22 cellular contexts compared by ENCODE assay signal in genomic region chr10:71330789-71331404, GRCh38. TPM values are rescaled to one million over a fixed set of nuclear protein-coding genes. Genes with fewer than 3 reads are reported as not detected.
DNase-seq lines count a peak whose midpoint lies in the region; ATAC-seq, FAIRE-seq and TF ChIP-seq lines count a peak whose summit lies in the region.
"Had no signal": no experiment of that assay in that cellular context is flagged by ENCODE, and none has a peak within 500 bp of the region (broad histone marks: within the 10 kb centered on the region; RNA-seq: fewer than 3 reads in every experiment).

No MANE protein-coding gene starts in this region.

- peaks cover 9% of the 10 kb centered on the region for H3K4me1 Mint-ChIP-seq in WTC11
- H3K4me1 Mint-ChIP-seq in dendritic cell treated with granulocyte-macrophage colony-stimulating factor and Interleukin-4, amounts not matched to agents 40 ng/mL and 50 ng/mL, for 4 days (ENCODE audit: low read depth) = peaks cover 73% of the 10 kb centered on the region
- H3K4me1 Mint-ChIP-seq in stimulated activated memory B cell treated with anti-CD40 and anti-IgM and Interleukin-4, amounts not matched to agents 10 μg/mL and 1 μg/mL and 100 μg/mL, for 72 hours = peaks cover 42% of the 10 kb centered on the region

- intact Hi-C loops in dendritic cell treated with granulocyte-macrophage colony-stimulating factor and Interleukin-4, amounts not matched to agents 40 ng/mL and 50 ng/mL, for 4 days (cut with micrococcal nuclease) = no loop called here

- H3K4me3 Mint-ChIP-seq in WTC11 = no peak overlapping the region
- H3K4me3 Mint-ChIP-seq in dendritic cell treated with granulocyte-macrophage colony-stimulating factor and Interleukin-4, amounts not matched to agents 40 ng/mL and 50 ng/mL, for 4 days = no peak overlapping the region
- no peak overlapping the region for H3K4me3 Mint-ChIP-seq in stimulated activated memory B cell treated with anti-CD40 and anti-IgM and Interleukin-4, amounts not matched to agents 10 μg/mL and 1 μg/mL and 100 μg/mL, for 72 hours
- H3K4me3 Mint-ChIP-seq: CD14-positive monocyte; CD4-positive, alpha-beta T cell; CD8-positive, alpha-beta memory T cell; HFFc6 had no signal

- DNase-seq in GM12891 (ENCODE audit: insufficient read length, low spot score) (no peak), WTC11 (ENCODE audit: low spot score) (no peak), COLO829 (ENCODE audit: low spot score) (no peak)
- DNase-seq: 8988T; ACHN; AML-193; BE2C; Calu3; CD4-positive, alpha-beta T cell; CD8-positive, alpha-beta memory T cell; DMS53; GF-D8; GOT3; HFFc6 had no signal

- no peak overlapping the region for H3K27ac Mint-ChIP-seq in WTC11
- peak overlapping the region; percentile 2 for H3K27ac Mint-ChIP-seq in dendritic cell treated with granulocyte-macrophage colony-stimulating factor and Interleukin-4, amounts not matched to agents 40 ng/mL and 50 ng/mL, for 4 days
- H3K27ac Mint-ChIP-seq in stimulated activated memory B cell treated with anti-CD40 and anti-IgM and Interleukin-4, amounts not matched to agents 10 μg/mL and 1 μg/mL and 100 μg/mL, for 72 hours = peak overlapping the region; percentile 4
- H3K27ac Mint-ChIP-seq: CD4-positive, alpha-beta T cell; HFFc6 had no signal

- POLR2A ChIA-PET in WTC11 (lab: Charles Lee) = interaction anchor here (2.9 kb wide), 1 partner anchor 11 kb away, joined by 9 read pairs; the partner anchor contains the start of gene SLC29A3

- H3K9me3 Mint-ChIP-seq in WTC11 = no peaks in the 10 kb centered on the region
- no peaks in the 10 kb centered on the region for H3K9me3 Mint-ChIP-seq in dendritic cell treated with granulocyte-macrophage colony-stimulating factor and Interleukin-4, amounts not matched to agents 40 ng/mL and 50 ng/mL, for 4 days
- no peaks in the 10 kb centered on the region for H3K9me3 Mint-ChIP-seq in stimulated activated memory B cell treated with anti-CD40 and anti-IgM and Interleukin-4, amounts not matched to agents 10 μg/mL and 1 μg/mL and 100 μg/mL, for 72 hours
- H3K9me3 Mint-ChIP-seq: CD14-positive monocyte; CD4-positive, alpha-beta T cell; CD8-positive, alpha-beta memory T cell; HFFc6 had no signal

- CTCF ChIA-PET in WTC11 (lab: Charles Lee) = interaction anchor here (1.7 to 2.0 kb wide), 2 partner anchors 12 to 13 kb away, joined by 3 to 9 read pairs; partner anchors contain the start of gene SLC29A3

- ATAC-seq in WTC11 (no peak), HG02571 (IDR thresholded peaks at IDR 0.05; ENCODE audit: unreplicated experiment) (no peak), GM19463 (IDR thresholded peaks at IDR 0.05; ENCODE audit: unreplicated experiment) (no peak)
- ATAC-seq in stimulated activated memory B cell treated with anti-CD40 and anti-IgM and Interleukin-4, amounts not matched to agents 10 μg/mL and 1 μg/mL and 100 μg/mL, for 72 hours = no peak
- ATAC-seq: A549 had no signal

- peak; percentile 57 for FAIRE-seq in GM12891 (lab: Jason Lieb, UNC)
- FAIRE-seq: A549, GM19239, H54 had no signal

- H3K36me3 Mint-ChIP-seq in WTC11 = no peaks in the 10 kb centered on the region
- H3K36me3 Mint-ChIP-seq in dendritic cell treated with granulocyte-macrophage colony-stimulating factor and Interleukin-4, amounts not matched to agents 40 ng/mL and 50 ng/mL, for 4 days (ENCODE audit: low read depth) = peaks cover 87% of the 10 kb centered on the region
- H3K36me3 Mint-ChIP-seq in stimulated activated memory B cell treated with anti-CD40 and anti-IgM and Interleukin-4, amounts not matched to agents 10 μg/mL and 1 μg/mL and 100 μg/mL, for 72 hours = peaks cover 38% of the 10 kb centered on the region

- TF ChIP-seq CTCF in WTC11 (IDR thresholded peaks at IDR 0.05) = no peak

- TF ChIP-seq POLR2A in GM12891 (IDR thresholded peaks at IDR 0.05; ENCODE audit: low read depth, low read length) = no peak

- no peaks in the 10 kb centered on the region for H3K27me3 Mint-ChIP-seq in WTC11 (ENCODE audit: low read depth)
- H3K27me3 Mint-ChIP-seq in dendritic cell treated with granulocyte-macrophage colony-stimulating factor and Interleukin-4, amounts not matched to agents 40 ng/mL and 50 ng/mL, for 4 days = no peaks in the 10 kb centered on the region
- no peaks in the 10 kb centered on the region for H3K27me3 Mint-ChIP-seq in stimulated activated memory B cell treated with anti-CD40 and anti-IgM and Interleukin-4, amounts not matched to agents 10 μg/mL and 1 μg/mL and 100 μg/mL, for 72 hours
- H3K27me3 Mint-ChIP-seq: CD4-positive, alpha-beta T cell; CD8-positive, alpha-beta memory T cell had no signal

TF ChIP-seq in GM12891, 5 proteins besides CTCF, POLR2A, EP300 and RAD21:
- TF ChIP-seq PAX5 (IDR thresholded peaks at IDR 0.05; ENCODE audit: insufficient read depth, low read length, severe bottlenecking) (no peak), SPI1 (IDR thresholded peaks at IDR 0.05; ENCODE audit: low read depth, low read length) (no peak), TAF1 (IDR thresholded peaks at IDR 0.05; ENCODE audit: low read depth, low read length) (no peak), POU2F2 (IDR thresholded peaks at IDR 0.05; ENCODE audit: low read depth, low read length) (no peak), POLR2AphosphoS5 (IDR thresholded peaks at IDR 0.05; ENCODE audit: low read depth, low read length) (no peak)

TF ChIP-seq in WTC11, 78 proteins besides CTCF, POLR2A, EP300 and RAD21:
- peak; percentile 72 for TF ChIP-seq GABPB1 (CRISPR knock-in tag; IDR thresholded peaks at IDR 0.05)
- TF ChIP-seq ESRRA (CRISPR knock-in tag; IDR thresholded peaks at IDR 0.05; ENCODE audit: borderline replicate concordance) = no peak
- TF ChIP-seq TEAD1 (CRISPR knock-in tag; IDR thresholded peaks at IDR 0.05) = no peak

RNA-seq across cellular contexts. Expression of gene SLC29A3, which starts 11.8 kb away (rescaled TPM):
- polyA plus RNA-seq in GM12891 (2012; ENCODE audit: low read depth, missing spikeins) = 1.6 TPM
- total RNA-seq in WTC11 (2021) = 9.2 to 11.1 TPM (median 11.0 TPM) in 3 replicates
